In genomic region chr1:95086949-95087533, GRCh38 we compare ENCODE assay signal across 1 cellular context.
TF ChIP-seq lines count a peak whose summit lies in the region.

No MANE protein-coding gene starts in this region.

TF ChIP-seq in endothelial cell of umbilical vein, 7 proteins besides CTCF, POLR2A, EP300 and RAD21 (continued from another document):
- TF ChIP-seq FOS (IDR thresholded peaks at IDR 0.05; ENCODE audit: borderline replicate concordance, insufficient read depth, low read length) (peak; percentile 63), EZH2 (IDR thresholded peaks at IDR 0.05; ENCODE audit: borderline replicate concordance, low read depth, low read length, severe bottlenecking) (no peak), MYC (IDR thresholded peaks at IDR 0.05; ENCODE audit: low read depth, low read length) (no peak), JUN (IDR thresholded peaks at IDR 0.05; ENCODE audit: borderline replicate concordance, insufficient read depth, insufficient read length, low read depth) (peak; percentile 75), POLR2AphosphoS5 (IDR thresholded peaks at IDR 0.05; ENCODE audit: insufficient read depth, low read depth, low read length) (peak; percentile 17)
